ENCODE assay signal across 9 cellular contexts in the genomic region with DNA sequence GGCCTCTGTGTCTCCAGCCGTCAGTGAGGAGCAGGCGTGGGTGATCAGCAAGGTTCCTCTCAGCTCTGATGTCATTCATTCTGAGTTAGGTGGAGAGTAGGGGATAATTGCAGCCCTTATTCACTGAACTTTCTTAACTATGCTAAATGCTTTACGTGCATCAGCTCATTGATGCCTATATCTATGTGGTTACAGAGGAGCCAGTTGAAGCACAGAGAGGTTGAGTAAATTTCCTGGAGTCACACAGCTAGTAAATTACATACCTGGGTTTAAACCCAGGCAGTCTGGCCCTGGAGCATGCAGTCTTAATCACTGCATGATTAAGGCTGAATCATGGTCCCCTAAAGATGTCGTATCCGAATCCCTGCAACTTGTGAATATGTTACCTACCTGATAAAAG.
A peak's percentile ranks its signal among the peaks of the same experiment; 100 is the strongest.
DNase-seq lines count a peak whose midpoint lies in the region; ATAC-seq and TF ChIP-seq lines count a peak whose summit lies in the region.
"Had no signal": no experiment of that assay in that cellular context is flagged by ENCODE, and none has a peak within 500 bp of the region (broad histone marks: within the 10 kb centered on the region; RNA-seq: fewer than 3 reads in every experiment).

No MANE protein-coding gene starts in this region.

- peak overlapping the region; percentile 92 to 99 for H3K27ac Mint-ChIP-seq in activated naive CD4-positive, alpha-beta T cell treated with anti-CD3 and anti-CD28 coated beads, Interleukin-2, amount 50 U/mL, for 72 hours
- peak overlapping the region; percentile 93 to 95 for H3K27ac Mint-ChIP-seq in natural killer cell treated with Interleukin-12 subunit alpha and Interleukin-12 subunit beta and Interleukin-15 and Interleukin-18, amount 100 ng/mL, for 72 hours

- peaks cover 7 to 9% of the 10 kb centered on the region in 2 donors for H3K27me3 Mint-ChIP-seq in natural killer cell treated with Interleukin-12 subunit alpha and Interleukin-12 subunit beta and Interleukin-15 and Interleukin-18, amount 100 ng/mL, for 72 hours

- no peaks in the 10 kb centered on the region for H3K36me3 Mint-ChIP-seq in activated naive CD4-positive, alpha-beta T cell treated with anti-CD3 and anti-CD28 coated beads, Interleukin-2, amount 50 U/mL, for 72 hours
- peaks cover 4% of the 10 kb centered on the region for H3K36me3 Mint-ChIP-seq in natural killer cell treated with Interleukin-12 subunit alpha and Interleukin-12 subunit beta and Interleukin-15 and Interleukin-18, amount 100 ng/mL, for 72 hours

- no peaks in the 10 kb centered on the region for H3K9me3 ChIP-seq in DND-41 (ENCODE audit: insufficient read depth, low read length, severe bottlenecking)

- H3K79me2 ChIP-seq in DND-41 (ENCODE audit: insufficient read depth, low read length) = peaks cover 28% of the 10 kb centered on the region

- peak overlapping the region in 1 of 2 experiments; percentile 32; a peak in 1 of 4 replicates for H3K4me3 ChIP-seq in DND-41 (ENCODE audit: low read depth in 1 of 2, low read length in 2 of 2)

- DNase-seq in DND-41 (no peak), HT1080 (ENCODE audit: low read depth) (peak; percentile 34), OCI-M2 (lab: John Stamatoyannopoulos, UW; ENCODE audit: unreplicated experiment) (no peak), germinal center (ENCODE audit: low spot score) (no peak)
- DNase-seq in activated naive CD4-positive, alpha-beta T cell treated with anti-CD3 and anti-CD28 coated beads, Interleukin-2, amount 50 U/mL, for 72 hours (ENCODE audit: low spot score in 2 of 2) = no peak
- no peak for DNase-seq in natural killer cell treated with Interleukin-12 subunit alpha and Interleukin-12 subunit beta and Interleukin-15 and Interleukin-18, amount 100 ng/mL, for 72 hours (ENCODE audit: low spot score)
- DNase-seq: NCI-H2227 treated with DMSO at 0.1 percent for 48 hours had no signal

- no peak for ATAC-seq in DND-41 (ENCODE audit: insufficient read depth, low read depth)
- peak; percentile 36 to 63 for ATAC-seq in activated naive CD4-positive, alpha-beta T cell treated with anti-CD3 and anti-CD28 coated beads, Interleukin-2, amount 50 U/mL, for 72 hours
- no peak for ATAC-seq in natural killer cell treated with Interleukin-12 subunit alpha and Interleukin-12 subunit beta and Interleukin-15 and Interleukin-18, amount 100 ng/mL, for 72 hours
- ATAC-seq in HG02981 (IDR thresholded peaks at IDR 0.05; ENCODE audit: unreplicated experiment) = no peak
- ATAC-seq in HG03432 (IDR thresholded peaks at IDR 0.05; ENCODE audit: unreplicated experiment) = no peak

- no peak overlapping the region for H2AFZ ChIP-seq in DND-41 (ENCODE audit: low read depth, low read length)

- no peak for TF ChIP-seq CTCF in DND-41 (IDR thresholded peaks at IDR 0.05; ENCODE audit: borderline replicate concordance, extremely low read depth, low read length, poor library complexity, severe bottlenecking)

- no peaks in the 10 kb centered on the region for H3K36me3 ChIP-seq in DND-41 (ENCODE audit: insufficient read depth, low read length)

- peak overlapping the region; percentile 55 for H3K4me2 ChIP-seq in DND-41 (ENCODE audit: insufficient read depth, low read length)

- H3K27ac ChIP-seq in DND-41 (ENCODE audit: low read length) = peak overlapping the region; percentile 77

- H3K4me1 Mint-ChIP-seq in natural killer cell treated with Interleukin-12 subunit alpha and Interleukin-12 subunit beta and Interleukin-15 and Interleukin-18, amount 100 ng/mL, for 72 hours (ENCODE audit: low read depth in 2 of 2) = peaks cover 73% of the 10 kb centered on the region in 2 donors

- peaks cover 4% of the 10 kb centered on the region for H3K27me3 ChIP-seq in DND-41 (ENCODE audit: insufficient read depth, low read length, poor library complexity)

- peaks cover 68% of the 10 kb centered on the region for H4K20me1 ChIP-seq in DND-41 (ENCODE audit: insufficient read depth, low read length)

- H3K4me3 Mint-ChIP-seq in natural killer cell treated with Interleukin-12 subunit alpha and Interleukin-12 subunit beta and Interleukin-15 and Interleukin-18, amount 100 ng/mL, for 72 hours = peak overlapping the region; percentile 76

- H3K9me3 Mint-ChIP-seq in activated naive CD4-positive, alpha-beta T cell treated with anti-CD3 and anti-CD28 coated beads, Interleukin-2, amount 50 U/mL, for 72 hours = no peaks in the 10 kb centered on the region
- H3K9me3 Mint-ChIP-seq in natural killer cell treated with Interleukin-12 subunit alpha and Interleukin-12 subunit beta and Interleukin-15 and Interleukin-18, amount 100 ng/mL, for 72 hours = no peaks in the 10 kb centered on the region

- H3K9ac ChIP-seq in DND-41 (ENCODE audit: low read depth, low read length) = peak overlapping the region; percentile 45; the same call in 1 of the 2 replicates

- H3K4me1 ChIP-seq in DND-41 (ENCODE audit: insufficient read depth, low read length) = peaks cover 50% of the 10 kb centered on the region

Comparison
In these comparisons a context has a peak if more than half of its experiments do, and no peak if none do; other contexts are left out.
1. ATAC-seq: peak in activated naive CD4-positive, alpha-beta T cell treated with anti-CD3 and anti-CD28 coated beads, Interleukin-2, amount 50 U/mL, for 72 hours (2 of 2); none in DND-41 (single experiment), natural killer cell treated with Interleukin-12 subunit alpha and Interleukin-12 subunit beta and Interleukin-15 and Interleukin-18, amount 100 ng/mL, for 72 hours (0 of 2), HG02981 (single experiment) and HG03432 (single experiment).